ENCODE assay signal across 17 cellular contexts in the genomic region with DNA sequence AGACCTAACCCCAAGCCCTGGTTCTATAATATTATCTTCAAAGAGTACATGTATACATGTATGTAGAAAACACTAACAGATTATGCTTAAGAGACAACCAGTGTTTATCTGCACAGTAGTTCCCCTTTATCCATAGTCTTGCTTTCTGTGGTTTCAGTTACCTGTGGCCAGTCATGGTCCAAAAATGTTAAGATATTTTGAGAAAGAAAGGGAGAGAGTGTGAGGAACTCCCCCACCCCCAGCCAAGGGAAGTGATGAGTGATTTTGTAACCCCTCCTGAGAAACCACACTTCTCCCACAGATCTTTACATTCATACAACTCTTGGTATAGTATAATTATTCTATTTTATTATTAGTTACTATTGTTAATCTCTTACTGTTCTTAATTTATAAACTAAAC.
A peak's percentile ranks its signal among the peaks of the same experiment; 100 is the strongest.
DNase-seq lines count a peak whose midpoint lies in the region; ATAC-seq, FAIRE-seq and TF ChIP-seq lines count a peak whose summit lies in the region.
"Had no signal": no experiment of that assay in that cellular context is flagged by ENCODE, and none has a peak within 500 bp of the region (broad histone marks: within the 10 kb centered on the region; RNA-seq: fewer than 3 reads in every experiment).

No MANE protein-coding gene starts in this region.

- H3K4me1 ChIP-seq in foreskin keratinocyte: peaks cover 5% of the 10 kb centered on the region
- H3K4me1 ChIP-seq: parathyroid adenoma, upper lobe of left lung had no signal

- ATAC-seq in GM21786 (IDR thresholded peaks at IDR 0.05; ENCODE audit: unreplicated experiment): peak; percentile 56
- ATAC-seq in HG03442 (IDR thresholded peaks at IDR 0.05; ENCODE audit: unreplicated experiment): peak; percentile 70
- ATAC-seq in foreskin keratinocyte: peak; percentile 87

- peak; percentile 5 for DNase-seq in SIG-M5 treated with dmso at 0.1 percent for 504 hours (lab: John Stamatoyannopoulos, UW; ENCODE audit: unreplicated experiment)
- DNase-seq in SIG-M5 (lab: John Stamatoyannopoulos, UW): no peak
- DNase-seq in foreskin keratinocyte: peak; percentile 42 to 58
- no peak for DNase-seq in HTR-8/SVneo (ENCODE audit: insufficient read length, low spot score)
- no peak for DNase-seq in inferior parietal cortex (ENCODE audit: extremely low spot score)
- DNase-seq in cerebellar nuclear complex (lab: John Stamatoyannopoulos, UW): no peak
- DNase-seq: activated CD4-positive, alpha-beta T cell treated with anti-CD3 and anti-CD28 coated beads for 4 hours; CD8-positive, alpha-beta memory T cell; foreskin melanocyte; H7; NCI-H2171; upper lobe of left lung had no signal

- TF ChIP-seq CTCF in foreskin keratinocyte (conservative IDR thresholded peaks at IDR 0.05): no peak

- FAIRE-seq in HTR-8/SVneo (lab: Jason Lieb, UNC): no peak
- FAIRE-seq: islet of Langerhans had no signal

- peaks cover 2% of the 10 kb centered on the region for H3K27me3 ChIP-seq in foreskin keratinocyte
- H3K27me3 ChIP-seq: upper lobe of left lung had no signal

- H3K27ac ChIP-seq in foreskin keratinocyte: no peak overlapping the region
- H3K27ac ChIP-seq: 22Rv1, parathyroid adenoma, upper lobe of left lung had no signal

Comparison
In these comparisons a context has a peak if more than half of its experiments do, and no peak if none do; other contexts are left out.
1. DNase-seq: peak in SIG-M5 treated with dmso at 0.1 percent for 504 hours (single experiment) and foreskin keratinocyte (2 of 2); none in SIG-M5 (single experiment), HTR-8/SVneo (single experiment), inferior parietal cortex (single experiment) and cerebellar nuclear complex (0 of 2).
2. Peak in every context shown above with its lines, with median percentiles within 50 percentile points of each other: ATAC-seq.